ENCODE assay signal across 8 cellular contexts in the genomic region with DNA sequence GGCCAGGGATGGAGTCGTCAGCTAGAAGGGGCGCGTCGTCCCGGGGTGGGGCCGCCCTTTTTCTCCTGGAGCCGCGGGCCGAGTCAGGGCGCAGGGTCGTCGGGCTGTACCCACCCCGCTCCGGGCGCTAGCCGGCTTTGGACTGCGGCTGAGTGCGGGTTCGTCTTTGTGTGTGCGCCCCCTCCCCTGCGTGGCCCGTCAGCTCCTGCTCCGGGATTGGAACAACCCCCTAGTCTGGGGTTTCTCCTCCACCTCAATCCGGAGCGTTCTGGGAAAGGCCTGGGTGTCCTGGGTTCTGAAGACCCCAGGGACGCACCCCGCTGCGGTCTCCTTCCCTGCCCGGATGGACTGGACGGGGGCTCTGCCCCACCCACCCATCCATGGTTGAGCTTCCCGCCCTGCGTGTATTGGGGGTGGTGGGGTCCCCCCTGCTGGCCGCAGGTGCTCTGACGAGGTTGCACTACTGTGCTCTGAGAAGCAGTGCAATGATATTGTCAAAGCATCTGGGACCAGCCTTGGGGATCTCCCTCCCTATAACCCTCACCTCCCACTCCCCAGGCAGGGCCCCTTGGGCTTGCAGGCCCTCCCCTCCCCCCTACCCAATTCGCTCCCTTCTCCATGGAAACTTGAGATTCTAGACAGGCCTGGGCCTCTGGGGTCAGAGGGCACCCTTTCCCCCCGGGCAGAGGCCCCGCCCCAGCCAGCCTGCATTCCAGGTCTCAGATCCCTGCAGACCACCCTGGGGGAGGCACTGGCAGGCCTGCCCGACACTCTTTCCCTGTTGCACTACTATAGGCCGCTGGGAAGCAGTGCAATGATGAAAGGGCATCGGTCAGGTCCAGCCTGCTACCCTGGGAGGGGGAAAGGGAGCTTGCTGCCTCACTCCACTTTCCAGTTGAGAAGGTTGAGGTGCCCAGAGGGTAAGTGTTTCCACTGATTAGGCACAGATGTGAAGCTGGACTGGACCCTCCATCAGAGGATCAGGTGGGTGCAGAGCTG. TPM values are rescaled to one million over a fixed set of nuclear protein-coding genes. Genes with fewer than 3 reads are reported as not detected.
A peak's percentile ranks its signal among the peaks of the same experiment; 100 is the strongest.
DNase-seq lines count a peak whose midpoint lies in the region; ATAC-seq and TF ChIP-seq lines count a peak whose summit lies in the region.

No MANE protein-coding gene starts in this region.

- no peak for DNase-seq in BJ (ENCODE audit: low read depth)
- no peak for DNase-seq in breast epithelium (ENCODE audit: low spot score in 2 of 2)
- no peak for DNase-seq in naive B cell
- no peak for DNase-seq in nucleus accumbens (lab: John Stamatoyannopoulos, UW)
- DNase-seq in C1 segment of cervical spinal cord (lab: John Stamatoyannopoulos, UW) = no peak
- no peak for DNase-seq in OCI-M1 (lab: John Stamatoyannopoulos, UW)
- no peak for DNase-seq in RPMI8226

- no peak overlapping the region for H3K27ac ChIP-seq in breast epithelium

- no peak for TF ChIP-seq POLR2A in breast epithelium (IDR thresholded peaks at IDR 0.05)

- CTCF ChIA-PET in BJ (lab: Yijun Ruan, JAX) = interaction anchor here (1.4 to 2.4 kb wide), 2 partner anchors 10 to 11 kb away, joined by 5 to 15 read pairs; a partner anchor contains a TSS

- H3K4me3 ChIP-seq in BJ (ENCODE audit: low read depth, low read length) (peak overlapping the region; percentile 88), breast epithelium (peak overlapping the region; percentile 50 to 91 (median 58))

- ATAC-seq in HG02870 (IDR thresholded peaks at IDR 0.05; ENCODE audit: unreplicated experiment) = peak; percentile 6
- no peak for ATAC-seq in naive B cell (ENCODE audit: low read depth in 2 of 2)

- TF ChIP-seq CTCF in BJ (IDR thresholded peaks at IDR 0.05; ENCODE audit: insufficient read depth, low read depth, low read length) = no peak
- TF ChIP-seq CTCF in breast epithelium (IDR thresholded peaks at IDR 0.05) = no peak

- intact Hi-C loops in breast epithelium (cut with DNase I; ENCODE audit: low total_unique reads) = no loop called here

- no peaks in the 10 kb centered on the region for H3K36me3 Mint-ChIP-seq in naive B cell

- H3K4me1 Mint-ChIP-seq in naive B cell = peaks cover 22 to 32% (median 24%) of the 10 kb centered on the region in 3 donors

- peaks cover 0 to 7% of the 10 kb centered on the region in 2 donors for H3K4me1 ChIP-seq in breast epithelium

- H3K9me3 ChIP-seq in breast epithelium = no peaks in the 10 kb centered on the region

- H3K27me3 Mint-ChIP-seq in naive B cell = no peaks in the 10 kb centered on the region

- H3K36me3 ChIP-seq in BJ (ENCODE audit: control insufficient read depth, insufficient read depth, low read length) (no peaks in the 10 kb centered on the region), breast epithelium (no peaks in the 10 kb centered on the region)

- H3K4me3 Mint-ChIP-seq in naive B cell = peak overlapping the region in 7 of 8 donors; percentile 74 to 95 (median 89)

- no peaks in the 10 kb centered on the region for H3K27me3 ChIP-seq in BJ (ENCODE audit: control insufficient read depth, insufficient read depth, low read length)
- H3K27me3 ChIP-seq in breast epithelium = no peaks in the 10 kb centered on the region

- peak overlapping the region in 2 of 6 donors; percentile 37 to 63 for H3K27ac Mint-ChIP-seq in naive B cell

- POLR2A ChIA-PET in BJ (lab: Charles Lee) = no interaction called here

- H3K9me3 Mint-ChIP-seq in naive B cell = no peaks in the 10 kb centered on the region

RNA-seq across cellular contexts. Expression of a gene that starts 10.7 kb away (rescaled TPM):
- 10.9 and 22.8 TPM in 2 replicates for polyA plus RNA-seq in BJ (2011; rRNA removed)
- polyA minus RNA-seq in BJ (2011; rRNA and poly(A)+ RNA removed) = 11.8 and 13.4 TPM in 2 replicates
- total RNA-seq in breast epithelium = 10 to 100 TPM; 23.1 to 50.1 (median 26.6) TPM
- polyA plus RNA-seq in naive B cell (ENCODE audit: low read depth in 6 of 6) = 10 to 100 TPM; 36.9 to 69.4 (median 39.1) TPM

RNA-seq across cellular contexts. Expression of a gene that starts 13.0 kb away (rescaled TPM):
- polyA plus RNA-seq in BJ (2011; rRNA removed) (38.9 and 64.7 TPM in 2 replicates), naive B cell (ENCODE audit: low read depth in 6 of 6) (10 to 100 TPM; 19.7 to 35.4 (median 25.2) TPM)
- 24.8 and 26.8 TPM in 2 replicates for polyA minus RNA-seq in BJ (2011; rRNA and poly(A)+ RNA removed)
- 10 to 100 TPM; 23.5 to 45.6 (median 39.4) TPM for total RNA-seq in breast epithelium

RNA-seq across cellular contexts. Expression of a gene that starts 20.3 kb away (rescaled TPM):
- polyA plus RNA-seq in BJ (2011; rRNA removed) = 0.10 and 0.13 TPM in 2 replicates
- polyA minus RNA-seq in BJ (2011; rRNA and poly(A)+ RNA removed) = 0.05 TPM in 1 of 2 replicates, not detected in the other
- under 1 TPM in 2 of 3 donors, not detected in 1; 0.15 to 0.33 TPM for total RNA-seq in breast epithelium
- polyA plus RNA-seq in naive B cell (ENCODE audit: low read depth in 6 of 6) = not detected

RNA-seq across cellular contexts. Expression of a gene that starts 23.0 kb away (rescaled TPM):
- 14.6 and 20.0 TPM in 2 replicates for polyA plus RNA-seq in BJ (2011; rRNA removed)
- 4.9 and 7.3 TPM in 2 replicates for polyA minus RNA-seq in BJ (2011; rRNA and poly(A)+ RNA removed)
- total RNA-seq in breast epithelium = 10 to 100 TPM; 15.4 to 33.2 (median 28.2) TPM
- 10 to 100 TPM; 54.7 to 97.9 (median 65.1) TPM for polyA plus RNA-seq in naive B cell (ENCODE audit: low read depth in 6 of 6)
